Comparison of ENCODE assay signal across 9 cellular contexts in genomic region chr2:191846787-191847620, GRCh38. TPM values are rescaled to one million over a fixed set of nuclear protein-coding genes. Genes with fewer than 3 reads are reported as not detected.
A peak's percentile ranks its signal among the peaks of the same experiment; 100 is the strongest.
DNase-seq lines count a peak whose midpoint lies in the region; ATAC-seq, FAIRE-seq and TF ChIP-seq lines count a peak whose summit lies in the region.
"Had no signal": no experiment of that assay in that cellular context is flagged by ENCODE, and none has a peak within 500 bp of the region (broad histone marks: within the 10 kb centered on the region; RNA-seq: fewer than 3 reads in every experiment).

Gene CAVIN2, minus strand, starts transcription at chr2:191847088. Its CDS starts 163 bp downstream, at chr2:191846925.

- H3K27me3 Mint-ChIP-seq in astrocyte (ENCODE audit: low read depth, unreplicated experiment), result no peaks in the 10 kb centered on the region
- peaks cover 22 to 32% of the 10 kb centered on the region in 2 donors for H3K27me3 Mint-ChIP-seq in stimulated activated naive B cell treated with anti-CD40 and anti-IgM and Interleukin-4, amounts not matched to agents 10 μg/mL and 1 μg/mL and 100 μg/mL, for 72 hours
- H3K27me3 Mint-ChIP-seq in activated CD4-positive, alpha-beta memory T cell treated with anti-CD3 and anti-CD28 coated beads for 36 hours, result peaks cover 28% of the 10 kb centered on the region

- TF ChIP-seq CTCF in astrocyte (IDR thresholded peaks at IDR 0.05; ENCODE audit: insufficient read depth, low read depth, low read length), result no peak

- peak; percentile 85 for FAIRE-seq in astrocyte (lab: Jason Lieb, UNC)

- peak within 1 kb of the TSS; percentile 13 for H3K4me3 ChIP-seq in astrocyte (ENCODE audit: insufficient read depth, low read depth, low read length)

- peak within 1 kb of the TSS; percentile 72 for H3K4me2 ChIP-seq in astrocyte (ENCODE audit: low read length)

- intact Hi-C loops in activated CD4-positive, alpha-beta memory T cell treated with anti-CD3 and anti-CD28 coated beads for 36 hours (cut with micrococcal nuclease), result no loop called here

- peaks cover 29% of the 10 kb centered on the region for H3K4me1 Mint-ChIP-seq in astrocyte (ENCODE audit: low read depth, unreplicated experiment)
- peaks cover 11 to 20% of the 10 kb centered on the region in 2 donors for H3K4me1 Mint-ChIP-seq in stimulated activated naive B cell treated with anti-CD40 and anti-IgM and Interleukin-4, amounts not matched to agents 10 μg/mL and 1 μg/mL and 100 μg/mL, for 72 hours
- H3K4me1 Mint-ChIP-seq in activated CD4-positive, alpha-beta memory T cell treated with anti-CD3 and anti-CD28 coated beads for 36 hours (ENCODE audit: low read depth), result peaks cover 9% of the 10 kb centered on the region

- H3K9me3 Mint-ChIP-seq in astrocyte (ENCODE audit: unreplicated experiment), result no peaks in the 10 kb centered on the region
- no peaks in the 10 kb centered on the region for H3K9me3 Mint-ChIP-seq in stimulated activated naive B cell treated with anti-CD40 and anti-IgM and Interleukin-4, amounts not matched to agents 10 μg/mL and 1 μg/mL and 100 μg/mL, for 72 hours
- H3K9me3 Mint-ChIP-seq in activated CD4-positive, alpha-beta memory T cell treated with anti-CD3 and anti-CD28 coated beads for 36 hours, result no peaks in the 10 kb centered on the region
- H3K9me3 Mint-ChIP-seq: activated naive CD4-positive, alpha-beta T cell treated with anti-CD3 and anti-CD28 coated beads, Interleukin-2, amount 50 U/mL, for 24 hours had no signal

- no peaks in the 10 kb centered on the region for H4K20me1 ChIP-seq in astrocyte (ENCODE audit: insufficient read depth, low read length)

- no peaks in the 10 kb centered on the region for H3K79me2 ChIP-seq in astrocyte (ENCODE audit: insufficient read depth, low read length)

- H3K4me3 Mint-ChIP-seq in astrocyte (ENCODE audit: unreplicated experiment), result peak within 1 kb of the TSS; percentile 40
- peak within 1 kb of the TSS; percentile 30 to 39 for H3K4me3 Mint-ChIP-seq in stimulated activated naive B cell treated with anti-CD40 and anti-IgM and Interleukin-4, amounts not matched to agents 10 μg/mL and 1 μg/mL and 100 μg/mL, for 72 hours
- H3K4me3 Mint-ChIP-seq in activated CD4-positive, alpha-beta memory T cell treated with anti-CD3 and anti-CD28 coated beads for 36 hours, result no peak within 1 kb of the TSS
- H3K4me3 Mint-ChIP-seq: activated naive CD4-positive, alpha-beta T cell treated with anti-CD3 and anti-CD28 coated beads, Interleukin-2, amount 50 U/mL, for 24 hours had no signal

- CTCF ChIA-PET in activated CD4-positive, alpha-beta memory T cell treated with anti-CD3 and anti-CD28 coated beads for 36 hours (lab: Charles Lee), result interaction anchor here (1.3 kb wide), 1 partner anchor 35 kb away, joined by 4 read pairs; no protein-coding TSS in a partner anchor

- peak within 1 kb of the TSS; percentile 27 for H3K27ac ChIP-seq in astrocyte (ENCODE audit: low read depth, low read length)

- no peaks in the 10 kb centered on the region for H3K36me3 ChIP-seq in astrocyte (ENCODE audit: insufficient read depth, low read length)

- no peak within 1 kb of the TSS for H3K9ac ChIP-seq in astrocyte (ENCODE audit: low read length)

- H2AFZ ChIP-seq in astrocyte (ENCODE audit: low read depth, low read length), result peak within 1 kb of the TSS; percentile 59

- POLR2A ChIA-PET in activated CD4-positive, alpha-beta memory T cell treated with anti-CD3 and anti-CD28 coated beads for 36 hours (lab: Charles Lee), result no interaction called here

- DNase-seq in CD1c-positive myeloid dendritic cell (ENCODE audit: extremely low spot score) (peak; percentile 83), astrocyte (ENCODE audit: low read depth) (peak; percentile 61), iPS-NIHi11 (ENCODE audit: low spot score) (peak; percentile 43), COLO829 (ENCODE audit: low spot score) (no peak)
- DNase-seq in stimulated activated naive B cell treated with anti-CD40 and anti-IgM and Interleukin-4, amounts not matched to agents 10 μg/mL and 1 μg/mL and 100 μg/mL, for 72 hours, result no peak
- no peak for DNase-seq in activated CD4-positive, alpha-beta memory T cell treated with anti-CD3 and anti-CD28 coated beads for 36 hours

- H3K4me1 ChIP-seq in astrocyte (ENCODE audit: insufficient read depth, low read length), result peaks cover 19% of the 10 kb centered on the region

- no peaks in the 10 kb centered on the region for H3K27me3 ChIP-seq in astrocyte (ENCODE audit: insufficient read depth, low read length)

- no peaks in the 10 kb centered on the region for H3K36me3 Mint-ChIP-seq in astrocyte (ENCODE audit: low read depth, unreplicated experiment)
- H3K36me3 Mint-ChIP-seq in stimulated activated naive B cell treated with anti-CD40 and anti-IgM and Interleukin-4, amounts not matched to agents 10 μg/mL and 1 μg/mL and 100 μg/mL, for 72 hours, result no peaks in the 10 kb centered on the region
- H3K36me3 Mint-ChIP-seq in activated CD4-positive, alpha-beta memory T cell treated with anti-CD3 and anti-CD28 coated beads for 36 hours, result no peaks in the 10 kb centered on the region
- H3K36me3 Mint-ChIP-seq: activated naive CD4-positive, alpha-beta T cell treated with anti-CD3 and anti-CD28 coated beads, Interleukin-2, amount 50 U/mL, for 24 hours had no signal

- ATAC-seq in HG02759 (IDR thresholded peaks at IDR 0.05; ENCODE audit: unreplicated experiment), result peak; percentile 30
- peak; percentile 83 to 88 for ATAC-seq in stimulated activated naive B cell treated with anti-CD40 and anti-IgM and Interleukin-4, amounts not matched to agents 10 μg/mL and 1 μg/mL and 100 μg/mL, for 72 hours (replicated peaks)
- no peak for ATAC-seq in HG03196 (IDR thresholded peaks at IDR 0.05; ENCODE audit: unreplicated experiment)

- no peaks in the 10 kb centered on the region for H3K9me3 ChIP-seq in astrocyte (ENCODE audit: insufficient read depth, low read depth, low read length)

- peak within 1 kb of the TSS; percentile 41 for H3K27ac Mint-ChIP-seq in astrocyte (ENCODE audit: unreplicated experiment)
- H3K27ac Mint-ChIP-seq in stimulated activated naive B cell treated with anti-CD40 and anti-IgM and Interleukin-4, amounts not matched to agents 10 μg/mL and 1 μg/mL and 100 μg/mL, for 72 hours, result no peak within 1 kb of the TSS
- no peak within 1 kb of the TSS for H3K27ac Mint-ChIP-seq in activated CD4-positive, alpha-beta memory T cell treated with anti-CD3 and anti-CD28 coated beads for 36 hours
- H3K27ac Mint-ChIP-seq: activated naive CD4-positive, alpha-beta T cell treated with anti-CD3 and anti-CD28 coated beads, Interleukin-2, amount 50 U/mL, for 24 hours had no signal

RNA-seq across cellular contexts. Expression of gene CAVIN2, which starts in this region (rescaled TPM):
- 1.9 and 2.8 TPM in 2 replicates for total RNA-seq in astrocyte
- not detected for total RNA-seq in activated CD4-positive, alpha-beta memory T cell treated with anti-CD3 and anti-CD28 coated beads for 36 hours

Comparison
In these comparisons a context has a peak if more than half of its experiments do, and no peak if none do; other contexts are left out.
1. DNase-seq: peak in CD1c-positive myeloid dendritic cell (single experiment), astrocyte (single experiment) and iPS-NIHi11 (single experiment); none in stimulated activated naive B cell treated with anti-CD40 and anti-IgM and Interleukin-4, amounts not matched to agents 10 μg/mL and 1 μg/mL and 100 μg/mL, for 72 hours (single experiment), activated CD4-positive, alpha-beta memory T cell treated with anti-CD3 and anti-CD28 coated beads for 36 hours (single experiment) and COLO829 (single experiment).